8 cellular contexts compared by ENCODE assay signal in genomic region chr3:63911901-63912767, GRCh38.
DNase-seq lines count a peak whose midpoint lies in the region; ATAC-seq lines count a peak whose summit lies in the region.

SCAANT1 (minus strand) TSS chr3:63912383.

- DNase-seq in AG08396 (ENCODE audit: low spot score) (peak; percentile 92), NCI-H510A (lab: John Stamatoyannopoulos, UW) (peak; percentile 72), left kidney (ENCODE audit: low read depth, low spot score) (peak; percentile 97)
- peak; percentile 83 for DNase-seq in activated CD4-positive, alpha-beta T cell treated with anti-CD3 and anti-CD28 coated beads for 48 hours
- DNase-seq in stimulated activated CD4-positive, alpha-beta T cell treated with anti-CD3 and anti-CD28 coated beads, Interleukin-1b, Interleukin-23, amount 100 ng/mL, for 4 hours (ENCODE audit: low read depth in 2 of 2), result peak; percentile 75 to 83

- ATAC-seq in GM18867 (IDR thresholded peaks at IDR 0.05; ENCODE audit: unreplicated experiment) (peak; percentile 78), HG03095 (IDR thresholded peaks at IDR 0.05; ENCODE audit: unreplicated experiment) (peak; percentile 83)

- peak within 1 kb of the TSS; percentile 65 for H3K27ac ChIP-seq in cingulate gyrus (ENCODE audit: low read depth, low read length)

Comparison
In these comparisons a context has a peak if more than half of its experiments do, and no peak if none do; other contexts are left out.
1. Peak in every context shown above with its lines: DNase-seq, ATAC-seq and H3K27ac ChIP-seq.